ENCODE assay signal across 9 cellular contexts in the genomic region with DNA sequence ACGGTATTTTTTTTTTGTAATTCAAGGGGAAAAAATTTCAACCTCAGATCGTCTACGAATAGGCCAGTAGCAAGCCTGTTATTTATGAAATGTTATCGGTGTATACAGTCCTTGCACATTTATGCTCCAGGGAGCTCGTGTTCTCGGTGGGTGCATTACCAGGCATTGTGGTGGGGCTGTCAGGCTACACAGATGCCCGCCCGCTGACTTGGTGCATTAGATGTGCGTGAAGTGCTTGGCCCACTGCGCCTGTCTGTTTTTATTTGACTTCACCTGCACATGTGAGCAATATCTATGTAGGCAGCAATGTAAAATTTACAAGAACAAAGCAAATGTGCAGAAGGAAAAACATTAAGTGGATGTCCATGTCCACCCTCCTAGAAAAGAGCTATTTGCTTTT. TPM values are rescaled to one million over a fixed set of nuclear protein-coding genes. Genes with fewer than 3 reads are reported as not detected.
DNase-seq lines count a peak whose midpoint lies in the region; ATAC-seq and TF ChIP-seq lines count a peak whose summit lies in the region.
"Had no signal": no experiment of that assay in that cellular context is flagged by ENCODE, and none has a peak within 500 bp of the region (broad histone marks: within the 10 kb centered on the region; RNA-seq: fewer than 3 reads in every experiment).

No MANE protein-coding gene starts in this region.

- intact Hi-C loops in mammary epithelial cell (cut with micrococcal nuclease) (loop anchor here (1.0 to 2.0 kb wide), 4 partner anchors 40 to 69 kb away; no protein-coding TSS in a partner anchor), posterior vena cava (cut with DNase I) (loop anchor here (5.0 kb wide), 4 partner anchors 42 to 67 kb away; no protein-coding TSS in a partner anchor)

- peak overlapping the region; percentile 90 to 98 (median 95) for H3K27ac Mint-ChIP-seq in IgD-negative memory B cell
- peak overlapping the region; percentile 94 to 100 (median 97) for H3K27ac Mint-ChIP-seq in naive thymus-derived CD8-positive, alpha-beta T cell

- dilution Hi-C loops in mammary epithelial cell (cut with HindIII; ENCODE audit: low sequenced_read_pairs) = loop anchor here (5.0 kb wide), 1 partner anchor 62 kb away; no protein-coding TSS in a partner anchor

- POLR2A ChIA-PET in naive thymus-derived CD8-positive, alpha-beta T cell (lab: Charles Lee) = interaction anchor here (0.6 to 8.9 kb wide), 7 partner anchors 40 to 128 kb away, joined by 3 to 198 read pairs (median 5); a partner anchor contains a TSS

- H3K36me3 ChIP-seq in mammary epithelial cell (ENCODE audit: insufficient read depth, low read length) = no peaks in the 10 kb centered on the region

- H3K36me3 Mint-ChIP-seq in IgD-negative memory B cell = peaks cover 4% of the 10 kb centered on the region
- H3K36me3 Mint-ChIP-seq in naive thymus-derived CD8-positive, alpha-beta T cell = peaks cover 0 to 33% (median 5%) of the 10 kb centered on the region in 3 donors

- peaks cover 75% of the 10 kb centered on the region for H3K79me2 ChIP-seq in mammary epithelial cell (ENCODE audit: insufficient read depth, low read length)

- H3K4me1 Mint-ChIP-seq in IgD-negative memory B cell = peaks cover 30 to 43% (median 34%) of the 10 kb centered on the region in 3 donors
- H3K4me1 Mint-ChIP-seq in naive thymus-derived CD8-positive, alpha-beta T cell = peaks cover 31 to 66% (median 58%) of the 10 kb centered on the region in 4 donors

- H3K9me3 Mint-ChIP-seq in IgD-negative memory B cell = no peaks in the 10 kb centered on the region
- no peaks in the 10 kb centered on the region for H3K9me3 Mint-ChIP-seq in naive thymus-derived CD8-positive, alpha-beta T cell

- CTCF ChIA-PET in mammary epithelial cell (lab: Charles Lee; ENCODE audit: low non-redundant PET) = no interaction called here

- no peaks in the 10 kb centered on the region for H3K27me3 ChIP-seq in mammary epithelial cell (ENCODE audit: insufficient read depth, low read length)

- peaks cover 26% of the 10 kb centered on the region for H3K4me1 ChIP-seq in mammary epithelial cell (ENCODE audit: insufficient read depth, low read length)

- in situ Hi-C loops in mammary epithelial cell (cut with MboI; ENCODE audit: low sequenced_read_pairs in 2 of 2) = loop anchor here in 1 of 2 donors (10.0 kb wide), 1 partner anchor 60 kb away; no protein-coding TSS in a partner anchor

- H3K27me3 Mint-ChIP-seq in IgD-negative memory B cell = no peaks in the 10 kb centered on the region
- H3K27me3 Mint-ChIP-seq in naive thymus-derived CD8-positive, alpha-beta T cell = no peaks in the 10 kb centered on the region

- H3K27ac ChIP-seq in 22Rv1 (peak overlapping the region; percentile 72), mammary epithelial cell (ENCODE audit: insufficient read depth, low read depth, low read length) (peak overlapping the region; percentile 94)

- no peak for DNase-seq in mammary epithelial cell
- DNase-seq in naive thymus-derived CD8-positive, alpha-beta T cell = no peak
- DNase-seq in NCI-H2081 (lab: John Stamatoyannopoulos, UW) = no peak
- no peak for DNase-seq in posterior vena cava (ENCODE audit: low spot score)
- DNase-seq: NCI-H1930 had no signal

- no TSS peak for BruUV-seq in mammary epithelial cell (replicated peaks; lab: Mats Ljungman, UMichigan)

- H2AFZ ChIP-seq in mammary epithelial cell (ENCODE audit: low read depth, low read length) = no peak overlapping the region

- no peaks in the 10 kb centered on the region for H3K9me3 ChIP-seq in mammary epithelial cell (replicated peaks; ENCODE audit: insufficient read depth, low read length)

- TF ChIP-seq CTCF in 22Rv1 (IDR thresholded peaks at IDR 0.05) (no peak), mammary epithelial cell (conservative IDR thresholded peaks at IDR 0.05 in 1 of 2, IDR thresholded peaks at IDR 0.05 in 1 of 2; ENCODE audit: extremely low read depth in 1 of 2, insufficient read depth in 1 of 2, low read depth in 1 of 2, low read length in 2 of 2) (no peak)

- WGBS in mammary epithelial cell (ENCODE audit: low coverage, missing lambda C conversion rate) = 39% methylated on average over 10 of the region's 10 CpGs

- H4K20me1 ChIP-seq in mammary epithelial cell (ENCODE audit: insufficient read depth, low read length) = peaks cover 4% of the 10 kb centered on the region

- no peak for ATAC-seq in naive thymus-derived CD8-positive, alpha-beta T cell
- ATAC-seq in HG02763 (IDR thresholded peaks at IDR 0.05; ENCODE audit: unreplicated experiment) (no peak), HG03571 (IDR thresholded peaks at IDR 0.05; ENCODE audit: unreplicated experiment) (no peak)

- peak overlapping the region; percentile 96 for H3K9ac ChIP-seq in mammary epithelial cell (ENCODE audit: insufficient read depth, low read length)

- peak overlapping the region; percentile 92 to 98 (median 94) for H3K4me3 Mint-ChIP-seq in IgD-negative memory B cell
- peak overlapping the region; percentile 86 to 99 (median 98) for H3K4me3 Mint-ChIP-seq in naive thymus-derived CD8-positive, alpha-beta T cell

- H3K4me3 ChIP-seq in mammary epithelial cell (replicated peaks in 1 of 3; ENCODE audit: insufficient read depth in 1 of 3, low read depth in 2 of 3, low read length in 3 of 3) = peak overlapping the region; percentile 87 to 94 (median 92)

- H3K4me2 ChIP-seq in mammary epithelial cell (ENCODE audit: insufficient read depth, low read depth, low read length) = peak overlapping the region; percentile 98

RNA-seq across cellular contexts. Expression of a gene that starts 2.7 kb away (rescaled TPM):
- polyA plus RNA-seq in IgD-negative memory B cell (2.3 TPM), mammary epithelial cell (10.2 TPM)
- total RNA-seq in mammary epithelial cell (10 to 100 TPM; 32.7 to 48.2 TPM), posterior vena cava (10 to 100 TPM; 30.5 to 32.3 TPM)
- 46.5 TPM for polyA minus RNA-seq in mammary epithelial cell
- total RNA-seq in naive thymus-derived CD8-positive, alpha-beta T cell = 10 to 100 TPM; 71.5 to 78.5 TPM
- 1 to 10 TPM; 2.3 to 5.6 (median 3.6) TPM for polyA plus RNA-seq in naive thymus-derived CD8-positive, alpha-beta T cell
